19 cellular contexts compared by ENCODE assay signal in the genomic region with DNA sequence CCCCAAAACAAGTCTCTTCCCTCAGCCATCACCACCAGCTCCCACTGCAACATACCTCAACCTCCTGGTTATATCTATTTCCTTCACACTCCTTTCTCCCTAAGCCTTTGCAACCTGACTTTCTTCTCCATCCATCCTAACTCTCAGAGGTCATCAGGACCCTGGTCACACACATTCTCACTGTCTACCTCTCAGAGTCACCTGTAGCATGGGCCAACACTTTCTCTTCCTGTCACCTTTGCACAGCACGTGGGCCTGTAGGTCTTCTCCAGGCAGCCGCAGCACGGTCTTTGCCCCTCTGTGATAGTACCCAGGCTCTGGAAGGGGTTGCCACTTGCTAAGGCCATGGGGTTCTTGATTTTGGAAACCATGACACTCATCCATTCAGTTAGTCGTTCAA.
A peak's percentile ranks its signal among the peaks of the same experiment; 100 is the strongest.
DNase-seq lines count a peak whose midpoint lies in the region; TF ChIP-seq lines count a peak whose summit lies in the region.
"Had no signal": no experiment of that assay in that cellular context is flagged by ENCODE, and none has a peak within 500 bp of the region (broad histone marks: within the 10 kb centered on the region; RNA-seq: fewer than 3 reads in every experiment).

No MANE protein-coding gene starts in this region.

- H3K4ac ChIP-seq in trophoblast cell (ENCODE audit: low read depth, low read length) = no peak overlapping the region

- no peaks in the 10 kb centered on the region for H3K36me3 ChIP-seq in NT2/D1 (ENCODE audit: insufficient read depth, insufficient read length, low read length)
- no peaks in the 10 kb centered on the region for H3K36me3 ChIP-seq in iPS-18a (ENCODE audit: control insufficient read depth, low read depth, low read length)
- H3K36me3 ChIP-seq in trophoblast cell (ENCODE audit: control insufficient read depth in 1 of 2, insufficient read depth in 2 of 2, low read length in 2 of 2) = no peaks in the 10 kb centered on the region
- H3K36me3 ChIP-seq: BE2C, SJSA1 had no signal

- DNase-seq in NT2/D1 (ENCODE audit: low read depth, low spot score) (no peak), trophoblast cell (no peak), putamen (ENCODE audit: low spot score) (no peak)
- no peak for DNase-seq in activated naive CD4-positive, alpha-beta T cell treated with anti-CD3 and anti-CD28 coated beads for 36 hours
- no peak for DNase-seq in activated CD4-positive, alpha-beta T cell treated with anti-CD3 and anti-CD28 coated beads, Interleukin-2, amount 10 ng/mL, durations not matched to agents 7 days and 5 days
- no peak for DNase-seq in activated CD4-positive, alpha-beta T cell treated with anti-CD3 and anti-CD28 coated beads, Interleukin-2, amount 50 U/mL, for 48 hours
- DNase-seq: BE2C; CD8-positive, alpha-beta T cell; HCEC 1CT; Karpas-422; MV-4-11; NCI-H1105 treated with DMSO at 0.1 percent for 48 hours; NCI-H1694 treated with DMSO at 0.1 percent for 48 hours; NCI-H446; OCI-M1 had no signal

- no peak overlapping the region for H4K12ac ChIP-seq in trophoblast cell (ENCODE audit: low read depth, low read length)

- no peak overlapping the region for H3K27ac Mint-ChIP-seq in activated naive CD4-positive, alpha-beta T cell treated with anti-CD3 and anti-CD28 coated beads for 36 hours
- no peak overlapping the region for H3K27ac Mint-ChIP-seq in activated CD4-positive, alpha-beta T cell treated with anti-CD3 and anti-CD28 coated beads, Interleukin-2, amount 10 ng/mL, durations not matched to agents 7 days and 5 days
- H3K27ac Mint-ChIP-seq: CD8-positive, alpha-beta T cell had no signal

- no peaks in the 10 kb centered on the region for H3K79me2 ChIP-seq in trophoblast cell (ENCODE audit: control insufficient read depth, insufficient read depth, low read length, poor library complexity)

- no peaks in the 10 kb centered on the region for H3K9me3 ChIP-seq in NT2/D1 (ENCODE audit: insufficient read depth, low read length)
- H3K9me3 ChIP-seq in iPS-18a (ENCODE audit: control insufficient read depth, low read depth, low read length) = no peaks in the 10 kb centered on the region
- H3K9me3 ChIP-seq in trophoblast cell (ENCODE audit: insufficient read depth, low read depth, low read length) = no peaks in the 10 kb centered on the region
- H3K9me3 ChIP-seq: SJSA1 had no signal

- H2AK5ac ChIP-seq in trophoblast cell (ENCODE audit: low read length) = no peak overlapping the region

- CTCF ChIA-PET in activated naive CD4-positive, alpha-beta T cell treated with anti-CD3 and anti-CD28 coated beads for 36 hours (lab: Charles Lee) = no interaction called here
- CTCF ChIA-PET in activated CD4-positive, alpha-beta T cell treated with anti-CD3 and anti-CD28 coated beads, Interleukin-2, amount 10 ng/mL, durations not matched to agents 7 days and 5 days (lab: Charles Lee) = no interaction called here

- WGBS in trophoblast cell (ENCODE audit: extremely low coverage, insufficient coverage, insufficient read length) = no CpG with 5 or more reads among the region's 4 CpGs

- intact Hi-C loops in activated naive CD4-positive, alpha-beta T cell treated with anti-CD3 and anti-CD28 coated beads for 36 hours (cut with micrococcal nuclease) = no loop called here

- peaks cover 12% of the 10 kb centered on the region for H3K9me3 Mint-ChIP-seq in activated naive CD4-positive, alpha-beta T cell treated with anti-CD3 and anti-CD28 coated beads for 36 hours
- no peaks in the 10 kb centered on the region for H3K9me3 Mint-ChIP-seq in activated CD4-positive, alpha-beta T cell treated with anti-CD3 and anti-CD28 coated beads, Interleukin-2, amount 10 ng/mL, durations not matched to agents 7 days and 5 days
- H3K9me3 Mint-ChIP-seq: CD8-positive, alpha-beta T cell had no signal

- no peaks in the 10 kb centered on the region for H3K36me3 Mint-ChIP-seq in activated naive CD4-positive, alpha-beta T cell treated with anti-CD3 and anti-CD28 coated beads for 36 hours (ENCODE audit: low read depth)
- H3K36me3 Mint-ChIP-seq in activated CD4-positive, alpha-beta T cell treated with anti-CD3 and anti-CD28 coated beads, Interleukin-2, amount 10 ng/mL, durations not matched to agents 7 days and 5 days (ENCODE audit: low read depth) = no peaks in the 10 kb centered on the region
- H3K36me3 Mint-ChIP-seq: CD8-positive, alpha-beta T cell had no signal

- peak overlapping the region; percentile 16 for H2BK5ac ChIP-seq in trophoblast cell (ENCODE audit: low read depth, low read length, poor library complexity)

- peak overlapping the region; percentile 16 for H3K9ac ChIP-seq in NT2/D1 (ENCODE audit: insufficient read length, low read depth)
- H3K9ac ChIP-seq in iPS-18a (ENCODE audit: low read length) = no peak overlapping the region
- H3K9ac ChIP-seq in trophoblast cell (ENCODE audit: low read length) = no peak overlapping the region

- H3K4me1 ChIP-seq in NT2/D1 (ENCODE audit: insufficient read depth, insufficient read length) (peaks cover 23% of the 10 kb centered on the region), iPS-18a (ENCODE audit: control insufficient read depth, low read depth, low read length) (peaks cover 52% of the 10 kb centered on the region), trophoblast cell (ENCODE audit: control insufficient read depth in 1 of 2, insufficient read depth in 2 of 2, low read length in 2 of 2) (peaks cover 3 to 7% of the 10 kb centered on the region in 2 experiments)
- H3K4me1 ChIP-seq: A549, BE2C had no signal

- H3K27me3 ChIP-seq in NT2/D1 (ENCODE audit: insufficient read depth, insufficient read length) (no peaks in the 10 kb centered on the region), iPS-18a (ENCODE audit: control insufficient read depth, insufficient read depth, low read length) (no peaks in the 10 kb centered on the region), trophoblast cell (ENCODE audit: insufficient read depth, low read length) (no peaks in the 10 kb centered on the region)
- H3K27me3 ChIP-seq: BE2C, SJSA1 had no signal

- no peak overlapping the region for H2BK12ac ChIP-seq in trophoblast cell (ENCODE audit: low read length)

- H3K4me3 ChIP-seq in NT2/D1 (ENCODE audit: insufficient read length, low read depth) (no peak overlapping the region), iPS-18a (ENCODE audit: low read length) (peak overlapping the region; percentile 27), trophoblast cell (ENCODE audit: low read depth, low read length) (no peak overlapping the region)
- H3K4me3 ChIP-seq: A549, SJSA1 had no signal

- peaks cover 3% of the 10 kb centered on the region for H3K79me1 ChIP-seq in trophoblast cell (ENCODE audit: low read length)

- H3K4me2 ChIP-seq in trophoblast cell (ENCODE audit: low read length) = no peak overlapping the region
- H3K4me2 ChIP-seq: A549 had no signal

- no peak overlapping the region for H2AFZ ChIP-seq in trophoblast cell (ENCODE audit: insufficient read depth, low read length, poor library complexity)

- no peak overlapping the region for H3K4me3 Mint-ChIP-seq in activated naive CD4-positive, alpha-beta T cell treated with anti-CD3 and anti-CD28 coated beads for 36 hours
- H3K4me3 Mint-ChIP-seq in activated CD4-positive, alpha-beta T cell treated with anti-CD3 and anti-CD28 coated beads, Interleukin-2, amount 10 ng/mL, durations not matched to agents 7 days and 5 days = no peak overlapping the region
- H3K4me3 Mint-ChIP-seq: CD8-positive, alpha-beta T cell had no signal

- H3K18ac ChIP-seq in trophoblast cell (ENCODE audit: low read length) = no peak overlapping the region

- no peak overlapping the region for H4K91ac ChIP-seq in trophoblast cell (ENCODE audit: low read depth, low read length)

- H2BK120ac ChIP-seq in trophoblast cell (ENCODE audit: insufficient read depth, low read length, poor library complexity) = no peak overlapping the region

- no peak overlapping the region for H3K23ac ChIP-seq in trophoblast cell (ENCODE audit: low read length)

- TF ChIP-seq CTCF in C4-2B (conservative IDR thresholded peaks at IDR 0.05) = no peak

- H3K4me1 Mint-ChIP-seq in activated naive CD4-positive, alpha-beta T cell treated with anti-CD3 and anti-CD28 coated beads for 36 hours (ENCODE audit: low read depth) = no peaks in the 10 kb centered on the region
- no peaks in the 10 kb centered on the region for H3K4me1 Mint-ChIP-seq in activated CD4-positive, alpha-beta T cell treated with anti-CD3 and anti-CD28 coated beads, Interleukin-2, amount 10 ng/mL, durations not matched to agents 7 days and 5 days

- no peak overlapping the region for H3K14ac ChIP-seq in trophoblast cell (ENCODE audit: low read length)

- H3K27ac ChIP-seq in C4-2B (peak overlapping the region; percentile 50; the same call in 1 of the 2 replicates), iPS-18a (ENCODE audit: low read length) (no peak overlapping the region), trophoblast cell (ENCODE audit: low read depth, low read length) (no peak overlapping the region)
- H3K27ac ChIP-seq: A549, SJSA1 had no signal

- POLR2A ChIA-PET in activated CD4-positive, alpha-beta T cell treated with anti-CD3 and anti-CD28 coated beads, Interleukin-2, amount 10 ng/mL, durations not matched to agents 7 days and 5 days (lab: Charles Lee) = interaction anchor here (0.5 kb wide), 1 partner anchor 57 kb away, joined by 3 read pairs; no protein-coding TSS in a partner anchor

- no peak overlapping the region for H4K8ac ChIP-seq in trophoblast cell (ENCODE audit: low read depth, low read length)

- H3K27me3 Mint-ChIP-seq in activated naive CD4-positive, alpha-beta T cell treated with anti-CD3 and anti-CD28 coated beads for 36 hours (ENCODE audit: low read depth) = peaks cover 6% of the 10 kb centered on the region
- no peaks in the 10 kb centered on the region for H3K27me3 Mint-ChIP-seq in activated CD4-positive, alpha-beta T cell treated with anti-CD3 and anti-CD28 coated beads, Interleukin-2, amount 10 ng/mL, durations not matched to agents 7 days and 5 days
